ENCODE assay signal across 33 cellular contexts in genomic region chr6:21511891-21512550, GRCh38.
"Had no signal": no experiment of that assay in that cellular context is flagged by ENCODE, and none has a peak within 500 bp of the region (broad histone marks: within the 10 kb centered on the region; RNA-seq: fewer than 3 reads in every experiment).

No MANE protein-coding gene starts in this region.

- H3K36me3 ChIP-seq: adrenal gland, brain microvascular endothelial cell, breast epithelium had no signal

- H3K4me3 ChIP-seq: adrenal gland, body of pancreas, breast epithelium had no signal

- DNase-seq: activated CD4-positive, alpha-beta memory T cell treated with anti-CD3 and anti-CD28 coated beads, Interleukin-2, amount 10 ng/mL, durations not matched to agents 7 days and 5 days; activated CD4-positive, alpha-beta T cell treated with anti-CD3 and anti-CD28 coated beads for 1 hour; activated CD4-positive, alpha-beta T cell treated with anti-CD3 and anti-CD28 coated beads for 36 hours; activated CD4-positive, alpha-beta T cell treated with anti-CD3 and anti-CD28 coated beads for 48 hours; activated CD4-positive, alpha-beta T cell treated with anti-CD3 and anti-CD28 coated beads, Interleukin-2, amount 10 ng/mL, durations not matched to agents 7 days and 5 days; activated CD4-positive, alpha-beta T cell treated with anti-CD3 and anti-CD28 coated beads, Interleukin-2, amount 50 U/mL, for 48 hours; activated CD4-positive, CD25-positive, alpha-beta regulatory T cell; activated CD8-positive, alpha-beta memory T cell treated with anti-CD3 and anti-CD28 coated beads for 24 hours; activated CD8-positive, alpha-beta memory T cell treated with anti-CD3 and anti-CD28 coated beads, Interleukin-2, amount 10 ng/mL, durations not matched to agents 7 days and 5 days; activated CD8-positive, alpha-beta memory T cell treated with anti-CD3 and anti-CD28 coated beads, Interleukin-2, amount 50 U/mL, for 48 hours; activated CD8-positive, alpha-beta T cell treated with anti-CD3 and anti-CD28 coated beads, Interleukin-2, amount 10 ng/mL, durations not matched to agents 7 days and 5 days; activated effector memory CD4-positive, alpha-beta T cell treated with anti-CD3 and anti-CD28 coated beads, Interleukin-2, amount 50 U/mL, for 16 hours; activated gamma-delta T cell treated with Interleukin-2 at 50 U/mL for 16 hours; activated naive CD4-positive, alpha-beta T cell; activated naive CD4-positive, alpha-beta T cell treated with anti-CD3 and anti-CD28 coated beads for 36 hours; activated naive CD4-positive, alpha-beta T cell treated with anti-CD3 and anti-CD28 coated beads, Interleukin-2, amount 50 U/mL, for 16 hours; activated naive CD8-positive, alpha-beta T cell treated with anti-CD3 and anti-CD28 coated beads for 36 hours; activated T-cell treated with anti-CD3 and anti-CD28 coated beads, Interleukin-2, amount 50 U/mL, for 24 hours; activated T-cell treated with anti-CD3 and anti-CD28 coated beads, Interleukin-2, amount 50 U/mL, for 48 hours; adrenal gland; amniotic stem cell; aorta; body of pancreas; brain microvascular endothelial cell; central memory CD4-positive, alpha-beta T cell; T-helper 1 cell; T-helper 2 cell; T-helper 9 cell had no signal

- H3K9me3 ChIP-seq: adrenal gland, body of pancreas, breast epithelium had no signal

- ATAC-seq: activated CD4-positive, alpha-beta T cell treated with anti-CD3 and anti-CD28 coated beads for 36 hours; activated CD4-positive, CD25-positive, alpha-beta regulatory T cell treated with anti-CD3 and anti-CD28 coated beads, Interleukin-2, amount 50 U/mL, for 24 hours; activated CD8-positive, alpha-beta memory T cell treated with anti-CD3 and anti-CD28 coated beads, Interleukin-2, amount 10 ng/mL, durations not matched to agents 7 days and 5 days; activated CD8-positive, alpha-beta T cell treated with anti-CD3 and anti-CD28 coated beads, Interleukin-2, amount 10 ng/mL, durations not matched to agents 7 days and 5 days; activated naive CD4-positive, alpha-beta T cell treated with anti-CD3 and anti-CD28 coated beads, Interleukin-2, amount 50 U/mL, for 72 hours; body of pancreas had no signal

- FAIRE-seq: astrocyte, TTC549 had no signal

- H3K27me3 ChIP-seq: adrenal gland, body of pancreas, brain microvascular endothelial cell, breast epithelium had no signal

- H3K4me1 ChIP-seq: adrenal gland, body of pancreas, breast epithelium had no signal

- H3K27ac ChIP-seq: adrenal gland, body of pancreas, brain microvascular endothelial cell, breast epithelium had no signal
